2 cellular contexts compared by ENCODE assay signal in genomic region chr12:80938397-80938796, GRCh38.
TF ChIP-seq lines count a peak whose summit lies in the region.

No MANE protein-coding gene starts in this region.

TF ChIP-seq in A549, 52 proteins besides CTCF, POLR2A, EP300 and RAD21 (continued from another document):
- TF ChIP-seq E2F6 (IDR thresholded peaks at IDR 0.05; ENCODE audit: borderline replicate concordance, low read depth) (no peak), FOXS1 (CRISPR knock-in tag; IDR thresholded peaks at IDR 0.05) (no peak), FOSB (CRISPR knock-in tag; IDR thresholded peaks at IDR 0.05) (no peak), RARB (CRISPR knock-in tag; IDR thresholded peaks at IDR 0.05) (no peak), ZSCAN20 (CRISPR knock-in tag; IDR thresholded peaks at IDR 0.05) (no peak), HOXB13 (CRISPR knock-in tag; IDR thresholded peaks at IDR 0.05; ENCODE audit: low read depth) (no peak), CHD2 (IDR thresholded peaks at IDR 0.05; ENCODE audit: low read length, partially characterized antibody) (no peak), TFCP2L1 (CRISPR knock-in tag; IDR thresholded peaks at IDR 0.05) (no peak), HOXA7 (CRISPR knock-in tag; IDR thresholded peaks at IDR 0.05) (no peak), EHF (CRISPR knock-in tag; IDR thresholded peaks at IDR 0.05) (no peak), CEBPB (IDR thresholded peaks at IDR 0.05) (no peak), RCOR1 (IDR thresholded peaks at IDR 0.05; ENCODE audit: low read depth, low read length) (no peak), BHLHE40 (IDR thresholded peaks at IDR 0.05; ENCODE audit: low read depth, low read length) (no peak), ZFP36 (IDR thresholded peaks at IDR 0.05; ENCODE audit: borderline replicate concordance, partially characterized antibody) (no peak), FOSL2 (IDR thresholded peaks at IDR 0.05) (no peak), FOSL2 (CRISPR knock-in tag; IDR thresholded peaks at IDR 0.05) (no peak)
- TF ChIP-seq, protein P1, sequence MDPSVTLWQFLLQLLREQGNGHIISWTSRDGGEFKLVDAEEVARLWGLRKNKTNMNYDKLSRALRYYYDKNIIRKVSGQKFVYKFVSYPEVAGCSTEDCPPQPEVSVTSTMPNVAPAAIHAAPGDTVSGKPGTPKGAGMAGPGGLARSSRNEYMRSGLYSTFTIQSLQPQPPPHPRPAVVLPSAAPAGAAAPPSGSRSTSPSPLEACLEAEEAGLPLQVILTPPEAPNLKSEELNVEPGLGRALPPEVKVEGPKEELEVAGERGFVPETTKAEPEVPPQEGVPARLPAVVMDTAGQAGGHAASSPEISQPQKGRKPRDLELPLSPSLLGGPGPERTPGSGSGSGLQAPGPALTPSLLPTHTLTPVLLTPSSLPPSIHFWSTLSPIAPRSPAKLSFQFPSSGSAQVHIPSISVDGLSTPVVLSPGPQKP (IDR thresholded peaks at IDR 0.05; ENCODE audit: low read depth, low read length) = no peak
- TF ChIP-seq, protein P2, sequence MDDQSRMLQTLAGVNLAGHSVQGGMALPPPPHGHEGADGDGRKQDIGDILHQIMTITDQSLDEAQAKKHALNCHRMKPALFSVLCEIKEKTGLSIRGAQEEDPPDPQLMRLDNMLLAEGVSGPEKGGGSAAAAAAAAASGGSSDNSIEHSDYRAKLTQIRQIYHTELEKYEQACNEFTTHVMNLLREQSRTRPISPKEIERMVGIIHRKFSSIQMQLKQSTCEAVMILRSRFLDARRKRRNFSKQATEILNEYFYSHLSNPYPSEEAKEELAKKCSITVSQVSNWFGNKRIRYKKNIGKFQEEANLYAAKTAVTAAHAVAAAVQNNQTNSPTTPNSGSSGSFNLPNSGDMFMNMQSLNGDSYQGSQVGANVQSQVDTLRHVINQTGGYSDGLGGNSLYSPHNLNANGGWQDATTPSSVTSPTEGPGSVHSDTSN (IDR thresholded peaks at IDR 0.05) = no peak

TF ChIP-seq in HepG2, 621 proteins besides CTCF, POLR2A, EP300 and RAD21 (continued from another document and continues in another):
- TF ChIP-seq EED (CRISPR knock-in tag; IDR thresholded peaks at IDR 0.05) (no peak), EHMT2 (IDR thresholded peaks at IDR 0.05; ENCODE audit: borderline replicate concordance, low read depth, low read length) (no peak; the same call in 1 of the 2 replicates), TCF7 (IDR thresholded peaks at IDR 0.05; ENCODE audit: low read depth) (0 out of 2 replicates have a peak, but pooled peaks have one; percentile 21), SYNCRIP (IDR thresholded peaks at IDR 0.05; ENCODE audit: insufficient read depth, low read depth, low read length) (no peak), ZBTB10 (CRISPR knock-in tag; IDR thresholded peaks at IDR 0.05; ENCODE audit: borderline replicate concordance) (no peak), MAZ (IDR thresholded peaks at IDR 0.05; ENCODE audit: borderline replicate concordance, low read depth, low read length) (no peak), MAZ (CRISPR knock-in tag; IDR thresholded peaks at IDR 0.05; ENCODE audit: low read depth) (no peak), ZNF567 (CRISPR knock-in tag; IDR thresholded peaks at IDR 0.05; ENCODE audit: borderline replicate concordance) (no peak), FOXK1 (CRISPR knock-in tag; IDR thresholded peaks at IDR 0.05; ENCODE audit: borderline replicate concordance, low read depth) (peak; percentile 44; the same call in 1 of the 2 replicates), FLYWCH1 (CRISPR knock-in tag; IDR thresholded peaks at IDR 0.05) (no peak), AGO2 (optimal IDR thresholded peaks at IDR 0.05; ENCODE audit: low read depth, low read length) (no peak), KDM3A (CRISPR knock-in tag; IDR thresholded peaks at IDR 0.05; ENCODE audit: low read depth) (no peak), ZFP36 (IDR thresholded peaks at IDR 0.05; ENCODE audit: borderline replicate concordance, low read depth, low read length, partially characterized antibody) (no peak), TBX2 (CRISPR knock-in tag; IDR thresholded peaks at IDR 0.05; ENCODE audit: borderline replicate concordance) (no peak), ZKSCAN8 (CRISPR knock-in tag; IDR thresholded peaks at IDR 0.05; ENCODE audit: borderline replicate concordance) (no peak; the same call in 1 of the 2 replicates), FOXK2 (IDR thresholded peaks at IDR 0.05) (peak; percentile 63), IKZF1 (IDR thresholded peaks at IDR 0.05) (no peak), TCF7L2 (IDR thresholded peaks at IDR 0.05; ENCODE audit: low read depth, low read length) (no peak), RBFOX2 (IDR thresholded peaks at IDR 0.05; ENCODE audit: low read depth, low read length) (peak; percentile 22; the same call in 1 of the 2 replicates), FOXP4 (CRISPR knock-in tag; IDR thresholded peaks at IDR 0.05) (peak; percentile 62), SRSF9 (IDR thresholded peaks at IDR 0.05; ENCODE audit: borderline replicate concordance, insufficient read depth, low read depth, low read length, poor library complexity, severe bottlenecking) (no peak), NRL (CRISPR knock-in tag; IDR thresholded peaks at IDR 0.05; ENCODE audit: borderline replicate concordance) (no peak), KDM5B (CRISPR knock-in tag; IDR thresholded peaks at IDR 0.05; ENCODE audit: borderline replicate concordance) (no peak), SIN3B (IDR thresholded peaks at IDR 0.05; ENCODE audit: low read length) (no peak), ZBTB20 (CRISPR knock-in tag; IDR thresholded peaks at IDR 0.05; ENCODE audit: borderline replicate concordance, low read depth) (no peak), ELF3 (CRISPR knock-in tag; IDR thresholded peaks at IDR 0.05) (0 out of 2 replicates have a peak, but pooled peaks have one; percentile 22), RFX1 (IDR thresholded peaks at IDR 0.05) (peak; percentile 9; the same call in 1 of the 2 replicates), ZNF562 (CRISPR knock-in tag; IDR thresholded peaks at IDR 0.05; ENCODE audit: borderline replicate concordance) (no peak), TOE1 (CRISPR knock-in tag; IDR thresholded peaks at IDR 0.05) (no peak)
- TF ChIP-seq, protein P3, sequence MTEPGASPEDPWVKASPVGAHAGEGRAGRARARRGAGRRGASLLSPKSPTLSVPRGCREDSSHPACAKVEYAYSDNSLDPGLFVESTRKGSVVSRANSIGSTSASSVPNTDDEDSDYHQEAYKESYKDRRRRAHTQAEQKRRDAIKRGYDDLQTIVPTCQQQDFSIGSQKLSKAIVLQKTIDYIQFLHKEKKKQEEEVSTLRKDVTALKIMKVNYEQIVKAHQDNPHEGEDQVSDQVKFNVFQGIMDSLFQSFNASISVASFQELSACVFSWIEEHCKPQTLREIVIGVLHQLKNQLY (CRISPR knock-in tag; IDR thresholded peaks at IDR 0.05) = no peak
- TF ChIP-seq, protein P4, sequence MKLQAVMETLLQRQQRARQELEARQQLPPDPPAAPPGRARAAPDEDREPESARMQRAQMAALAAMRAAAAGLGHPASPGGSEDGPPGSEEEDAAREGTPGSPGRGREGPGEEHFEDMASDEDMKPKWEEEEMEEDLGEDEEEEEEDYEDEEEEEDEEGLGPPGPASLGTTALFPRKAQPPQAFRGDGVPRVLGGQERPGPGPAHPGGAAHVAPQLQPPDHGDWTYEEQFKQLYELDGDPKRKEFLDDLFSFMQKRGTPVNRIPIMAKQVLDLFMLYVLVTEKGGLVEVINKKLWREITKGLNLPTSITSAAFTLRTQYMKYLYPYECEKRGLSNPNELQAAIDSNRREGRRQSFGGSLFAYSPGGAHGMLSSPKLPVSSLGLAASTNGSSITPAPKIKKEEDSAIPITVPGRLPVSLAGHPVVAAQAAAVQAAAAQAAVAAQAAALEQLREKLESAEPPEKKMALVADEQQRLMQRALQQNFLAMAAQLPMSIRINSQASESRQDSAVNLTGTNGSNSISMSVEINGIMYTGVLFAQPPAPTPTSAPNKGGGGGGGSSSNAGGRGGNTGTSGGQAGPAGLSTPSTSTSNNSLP (IDR thresholded peaks at IDR 0.05; ENCODE audit: low read depth, low read length) = peak; percentile 67
- TF ChIP-seq, protein P5, sequence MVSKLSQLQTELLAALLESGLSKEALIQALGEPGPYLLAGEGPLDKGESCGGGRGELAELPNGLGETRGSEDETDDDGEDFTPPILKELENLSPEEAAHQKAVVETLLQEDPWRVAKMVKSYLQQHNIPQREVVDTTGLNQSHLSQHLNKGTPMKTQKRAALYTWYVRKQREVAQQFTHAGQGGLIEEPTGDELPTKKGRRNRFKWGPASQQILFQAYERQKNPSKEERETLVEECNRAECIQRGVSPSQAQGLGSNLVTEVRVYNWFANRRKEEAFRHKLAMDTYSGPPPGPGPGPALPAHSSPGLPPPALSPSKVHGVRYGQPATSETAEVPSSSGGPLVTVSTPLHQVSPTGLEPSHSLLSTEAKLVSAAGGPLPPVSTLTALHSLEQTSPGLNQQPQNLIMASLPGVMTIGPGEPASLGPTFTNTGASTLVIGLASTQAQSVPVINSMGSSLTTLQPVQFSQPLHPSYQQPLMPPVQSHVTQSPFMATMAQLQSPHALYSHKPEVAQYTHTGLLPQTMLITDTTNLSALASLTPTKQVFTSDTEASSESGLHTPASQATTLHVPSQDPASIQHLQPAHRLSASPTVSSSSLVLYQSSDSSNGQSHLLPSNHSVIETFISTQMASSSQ (IDR thresholded peaks at IDR 0.05; ENCODE audit: low read depth) = peak; percentile 53
- TF ChIP-seq, protein P5 (CRISPR knock-in tag; IDR thresholded peaks at IDR 0.05; ENCODE audit: borderline replicate concordance) = peak; percentile 22; the same call in 1 of the 2 replicates
- TF ChIP-seq, protein P6, sequence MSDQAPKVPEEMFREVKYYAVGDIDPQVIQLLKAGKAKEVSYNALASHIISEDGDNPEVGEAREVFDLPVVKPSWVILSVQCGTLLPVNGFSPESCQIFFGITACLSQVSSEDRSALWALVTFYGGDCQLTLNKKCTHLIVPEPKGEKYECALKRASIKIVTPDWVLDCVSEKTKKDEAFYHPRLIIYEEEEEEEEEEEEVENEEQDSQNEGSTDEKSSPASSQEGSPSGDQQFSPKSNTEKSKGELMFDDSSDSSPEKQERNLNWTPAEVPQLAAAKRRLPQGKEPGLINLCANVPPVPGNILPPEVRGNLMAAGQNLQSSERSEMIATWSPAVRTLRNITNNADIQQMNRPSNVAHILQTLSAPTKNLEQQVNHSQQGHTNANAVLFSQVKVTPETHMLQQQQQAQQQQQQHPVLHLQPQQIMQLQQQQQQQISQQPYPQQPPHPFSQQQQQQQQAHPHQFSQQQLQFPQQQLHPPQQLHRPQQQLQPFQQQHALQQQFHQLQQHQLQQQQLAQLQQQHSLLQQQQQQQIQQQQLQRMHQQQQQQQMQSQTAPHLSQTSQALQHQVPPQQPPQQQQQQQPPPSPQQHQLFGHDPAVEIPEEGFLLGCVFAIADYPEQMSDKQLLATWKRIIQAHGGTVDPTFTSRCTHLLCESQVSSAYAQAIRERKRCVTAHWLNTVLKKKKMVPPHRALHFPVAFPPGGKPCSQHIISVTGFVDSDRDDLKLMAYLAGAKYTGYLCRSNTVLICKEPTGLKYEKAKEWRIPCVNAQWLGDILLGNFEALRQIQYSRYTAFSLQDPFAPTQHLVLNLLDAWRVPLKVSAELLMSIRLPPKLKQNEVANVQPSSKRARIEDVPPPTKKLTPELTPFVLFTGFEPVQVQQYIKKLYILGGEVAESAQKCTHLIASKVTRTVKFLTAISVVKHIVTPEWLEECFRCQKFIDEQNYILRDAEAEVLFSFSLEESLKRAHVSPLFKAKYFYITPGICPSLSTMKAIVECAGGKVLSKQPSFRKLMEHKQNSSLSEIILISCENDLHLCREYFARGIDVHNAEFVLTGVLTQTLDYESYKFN (CRISPR knock-in tag; conservative IDR thresholded peaks at IDR 0.05) = peak; percentile 62
